ENCODE assay signal across 18 cellular contexts in the genomic region with DNA sequence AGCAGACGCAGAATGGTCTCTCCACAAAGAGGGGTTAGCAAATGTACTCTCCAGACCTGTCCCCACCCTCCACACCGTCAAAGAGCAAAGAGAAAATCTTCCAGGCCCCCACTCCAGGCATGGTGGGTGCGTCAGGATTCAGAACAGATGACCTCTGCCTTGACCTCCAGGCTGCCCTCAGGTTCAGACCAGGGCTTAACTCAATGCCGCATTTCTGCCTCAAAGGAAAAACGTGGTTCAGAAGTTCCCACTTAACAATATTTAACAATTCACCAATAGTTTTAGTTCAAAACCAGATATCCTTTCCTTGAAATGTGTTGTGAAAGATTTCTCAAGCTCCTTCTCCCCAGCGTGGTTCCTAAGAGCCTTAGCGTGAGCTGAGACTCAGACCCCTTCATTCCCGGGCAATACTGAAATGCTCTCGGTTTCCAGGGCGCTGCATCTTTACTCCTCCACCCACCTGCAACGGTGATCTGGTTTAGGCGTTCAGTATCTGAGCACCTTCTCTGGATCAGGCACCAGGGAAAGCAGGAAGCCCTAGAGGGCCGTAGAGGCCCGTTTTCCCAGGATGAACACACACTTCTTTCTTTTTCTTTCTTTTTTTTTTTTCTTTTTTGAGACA. TPM values are rescaled to one million over a fixed set of nuclear protein-coding genes. Genes with fewer than 3 reads are reported as not detected.
DNase-seq lines count a peak whose midpoint lies in the region; ATAC-seq, FAIRE-seq and TF ChIP-seq lines count a peak whose summit lies in the region.
"Had no signal": no experiment of that assay in that cellular context is flagged by ENCODE, and none has a peak within 500 bp of the region (broad histone marks: within the 10 kb centered on the region; RNA-seq: fewer than 3 reads in every experiment).

No MANE protein-coding gene starts in this region.

- no peaks in the 10 kb centered on the region for H3K4me1 ChIP-seq in SK-N-SH (ENCODE audit: control insufficient read depth in 1 of 2, insufficient read depth in 2 of 2, low read depth in 1 of 2, low read length in 1 of 2)
- H3K4me1 ChIP-seq in H1 (replicated peaks in 1 of 4; ENCODE audit: control insufficient read depth in 3 of 4, insufficient read depth in 4 of 4, low read length in 3 of 4) = peaks cover 0 to 3% (median 0%) of the 10 kb centered on the region in 4 experiments; a peak in 1 of 7 replicates
- peaks cover 13% of the 10 kb centered on the region for H3K4me1 ChIP-seq in upper lobe of right lung
- H3K4me1 ChIP-seq: BLaER1, HAP-1 had no signal

- H2BK15ac ChIP-seq in H1 (ENCODE audit: low read length) = no peak overlapping the region

- 0 out of 2 replicates have a peak overlapping the region, but pooled peaks have one; percentile 43 for H4K8ac ChIP-seq in H1 (ENCODE audit: extremely low read depth, insufficient read depth, low read length)

- no peaks in the 10 kb centered on the region for H3K79me1 ChIP-seq in H1 (ENCODE audit: low read depth, low read length)

- no peak for TF ChIP-seq RAD21 in SK-N-SH (IDR thresholded peaks at IDR 0.05; ENCODE audit: low read length)
- no peak for TF ChIP-seq RAD21 in H1 (IDR thresholded peaks at IDR 0.05 in 1 of 2, conservative IDR thresholded peaks at IDR 0.05 in 1 of 2; ENCODE audit: low read depth in 2 of 2, low read length in 2 of 2)

- H4K20me1 ChIP-seq in SK-N-SH (ENCODE audit: insufficient read depth) (no peaks in the 10 kb centered on the region), H1 (replicated peaks in 1 of 2; ENCODE audit: control insufficient read depth in 1 of 2, insufficient read depth in 2 of 2, low read length in 2 of 2) (no peaks in the 10 kb centered on the region)
- H4K20me1 ChIP-seq: BLaER1 had no signal

- peaks cover 1% of the 10 kb centered on the region for H3K9me3 Mint-ChIP-seq in nephron progenitor cell
- H3K9me3 Mint-ChIP-seq: activated CD4-positive, alpha-beta memory T cell treated with anti-CD3 and anti-CD28 coated beads for 36 hours; activated T-cell treated with anti-CD3 and anti-CD28 coated beads, Interleukin-2, amount 50 U/mL, for 24 hours; immature natural killer cell; natural killer cell treated with Interleukin-12 subunit alpha and Interleukin-12 subunit beta and Interleukin-15 and Interleukin-18, amount 100 ng/mL, for 72 hours; stimulated activated naive B cell treated with anti-CD40 and anti-IgM and Interleukin-4, amounts not matched to agents 10 μg/mL and 1 μg/mL and 100 μg/mL, for 72 hours had no signal

- H2AFZ ChIP-seq in SK-N-SH (ENCODE audit: low read depth) (no peak overlapping the region), H1 (ENCODE audit: low read length) (peak overlapping the region; percentile 90)

- FAIRE-seq in H1 (lab: Jason Lieb, UNC) = no peak

- H3K9me3 ChIP-seq in SK-N-SH (no peaks in the 10 kb centered on the region), H1 (ENCODE audit: insufficient read depth in 2 of 2, low read depth in 1 of 2, low read length in 1 of 2) (no peaks in the 10 kb centered on the region), upper lobe of right lung (no peaks in the 10 kb centered on the region)
- H3K9me3 ChIP-seq: BLaER1 had no signal

- H3K23me2 ChIP-seq in H1 (ENCODE audit: low read depth, low read length) = no peaks in the 10 kb centered on the region

- H3K14ac ChIP-seq in H1 (ENCODE audit: insufficient read length) = no peak overlapping the region

- H3K27me3 Mint-ChIP-seq in nephron progenitor cell (ENCODE audit: low read depth, poor library complexity) = peaks cover 9% of the 10 kb centered on the region
- H3K27me3 Mint-ChIP-seq: activated CD4-positive, alpha-beta memory T cell treated with anti-CD3 and anti-CD28 coated beads for 36 hours; activated naive CD8-positive, alpha-beta T cell; activated T-cell treated with anti-CD3 and anti-CD28 coated beads, Interleukin-2, amount 50 U/mL, for 24 hours; natural killer cell treated with Interleukin-12 subunit alpha and Interleukin-12 subunit beta and Interleukin-15 and Interleukin-18, amount 100 ng/mL, for 72 hours; stimulated activated naive B cell treated with anti-CD40 and anti-IgM and Interleukin-4, amounts not matched to agents 10 μg/mL and 1 μg/mL and 100 μg/mL, for 72 hours had no signal

- ATAC-seq in SK-N-SH treated with all-trans-retinoic acid at 6 μM for 48 hours (no peak), upper lobe of right lung (no peak), HG02763 (IDR thresholded peaks at IDR 0.05; ENCODE audit: unreplicated experiment) (no peak), HG03025 (IDR thresholded peaks at IDR 0.05; ENCODE audit: low FRiP score, unreplicated experiment) (no peak)

- TF ChIP-seq EP300 in SK-N-SH (IDR thresholded peaks at IDR 0.05; ENCODE audit: borderline replicate concordance in 1 of 2, low read depth in 1 of 2, low read length in 1 of 2) = no peak
- no peak for TF ChIP-seq EP300 in H1 (IDR thresholded peaks at IDR 0.05; ENCODE audit: borderline replicate concordance in 1 of 2, low read depth in 2 of 2, low read length in 2 of 2)

- no peak overlapping the region for H3K23ac ChIP-seq in H1 (ENCODE audit: insufficient read length)

- peaks cover 32% of the 10 kb centered on the region for H3K4me1 Mint-ChIP-seq in nephron progenitor cell

- H2BK5ac ChIP-seq in H1 (ENCODE audit: low read depth, low read length) = no peak overlapping the region

- no peak overlapping the region for H2BK20ac ChIP-seq in H1 (ENCODE audit: low read length)

- no peak overlapping the region for H3K56ac ChIP-seq in H1 (replicated peaks; ENCODE audit: insufficient read length, low read depth, low read length)

- no peak overlapping the region for H3K4ac ChIP-seq in H1 (replicated peaks; ENCODE audit: insufficient read length, low read depth, low read length)

- no peaks in the 10 kb centered on the region for H3K9me2 ChIP-seq in SK-N-SH

- no peak overlapping the region for H2BK12ac ChIP-seq in H1 (ENCODE audit: low read depth, low read length)

- no peaks in the 10 kb centered on the region for H3K36me3 Mint-ChIP-seq in nephron progenitor cell (ENCODE audit: low read depth)
- H3K36me3 Mint-ChIP-seq: activated naive CD8-positive, alpha-beta T cell; immature natural killer cell; natural killer cell treated with Interleukin-12 subunit alpha and Interleukin-12 subunit beta and Interleukin-15 and Interleukin-18, amount 100 ng/mL, for 72 hours; stimulated activated naive B cell treated with anti-CD40 and anti-IgM and Interleukin-4, amounts not matched to agents 10 μg/mL and 1 μg/mL and 100 μg/mL, for 72 hours had no signal

- peak; percentile 22 for DNase-seq in SK-N-SH
- DNase-seq in H1 (ENCODE audit: low read depth in 1 of 2, low spot score in 2 of 2) = no peak
- no peak for DNase-seq in nephron progenitor cell
- peak; percentile 4 for DNase-seq in upper lobe of right lung
- no peak for DNase-seq in SW 1271 (lab: John Stamatoyannopoulos, UW)
- DNase-seq: NCI-H2029 treated with DMSO at 0.1 percent for 48 hours had no signal

- H3K4me2 ChIP-seq in SK-N-SH (no peak overlapping the region), H1 (ENCODE audit: insufficient read depth in 1 of 2, low read depth in 2 of 2, low read length in 2 of 2) (no peak overlapping the region)
- H3K4me2 ChIP-seq: BLaER1 had no signal

- TF ChIP-seq CTCF in SK-N-SH (IDR thresholded peaks at IDR 0.05) (no peak), H1 (IDR thresholded peaks at IDR 0.05; ENCODE audit: control extremely low read depth in 1 of 3, insufficient read depth in 1 of 3, low read depth in 1 of 3, low read length in 3 of 3) (no peak), nephron progenitor cell (IDR thresholded peaks at IDR 0.05) (no peak), upper lobe of right lung (IDR thresholded peaks at IDR 0.05) (no peak)

- H3K9ac ChIP-seq in SK-N-SH (no peak overlapping the region), H1 (replicated peaks in 1 of 4; ENCODE audit: extremely low read depth in 1 of 4, low read depth in 3 of 4, low read length in 3 of 4) (no peak overlapping the region)
- H3K9ac ChIP-seq: BLaER1 had no signal

- H3K27ac ChIP-seq in SK-N-SH (ENCODE audit: low read depth in 2 of 2, low read length in 1 of 2) (no peak overlapping the region), H1 (ENCODE audit: low read depth, low read length) (no peak overlapping the region), upper lobe of right lung (no peak overlapping the region)
- H3K27ac ChIP-seq: BLaER1, brain microvascular endothelial cell had no signal

- H3K27ac Mint-ChIP-seq in nephron progenitor cell = peak overlapping the region; percentile 55
- H3K27ac Mint-ChIP-seq: activated CD4-positive, alpha-beta memory T cell treated with anti-CD3 and anti-CD28 coated beads for 36 hours; activated naive CD8-positive, alpha-beta T cell; activated T-cell treated with anti-CD3 and anti-CD28 coated beads, Interleukin-2, amount 50 U/mL, for 24 hours; immature natural killer cell; natural killer cell treated with Interleukin-12 subunit alpha and Interleukin-12 subunit beta and Interleukin-15 and Interleukin-18, amount 100 ng/mL, for 72 hours; stimulated activated naive B cell treated with anti-CD40 and anti-IgM and Interleukin-4, amounts not matched to agents 10 μg/mL and 1 μg/mL and 100 μg/mL, for 72 hours had no signal

- CTCF ChIA-PET in SK-N-SH (lab: Yijun Ruan, JAX) = interaction anchor here (0.7 to 5.2 kb wide), 9 partner anchors 11 to 260 kb away, joined by 3 to 48 read pairs (median 4); no protein-coding TSS in a partner anchor
- CTCF ChIA-PET in H1 (lab: Charles Lee; ENCODE audit: partially characterized antibody) = interaction anchor here (0.9 to 5.4 kb wide), 7 partner anchors 14 to 293 kb away, joined by 3 to 37 read pairs (median 5); no protein-coding TSS in a partner anchor

- no peak overlapping the region for H2BK120ac ChIP-seq in H1 (replicated peaks; ENCODE audit: low read depth, low read length)

- no peak overlapping the region for H3K4me3 ChIP-seq in SK-N-SH (ENCODE audit: low read depth in 2 of 2, low read length in 1 of 2)
- H3K4me3 ChIP-seq in H1 (ENCODE audit: extremely low read depth in 1 of 4, insufficient read depth in 2 of 4, low read depth in 3 of 4, low read length in 4 of 4) = no peak overlapping the region
- no peak overlapping the region for H3K4me3 ChIP-seq in upper lobe of right lung
- H3K4me3 ChIP-seq: BLaER1, HAP-1 had no signal

- H3K4me3 Mint-ChIP-seq in nephron progenitor cell = no peak overlapping the region
- H3K4me3 Mint-ChIP-seq: activated CD4-positive, alpha-beta memory T cell treated with anti-CD3 and anti-CD28 coated beads for 36 hours; activated naive CD8-positive, alpha-beta T cell; activated T-cell treated with anti-CD3 and anti-CD28 coated beads, Interleukin-2, amount 50 U/mL, for 24 hours; immature natural killer cell; natural killer cell treated with Interleukin-12 subunit alpha and Interleukin-12 subunit beta and Interleukin-15 and Interleukin-18, amount 100 ng/mL, for 72 hours; stimulated activated naive B cell treated with anti-CD40 and anti-IgM and Interleukin-4, amounts not matched to agents 10 μg/mL and 1 μg/mL and 100 μg/mL, for 72 hours had no signal

- no peak overlapping the region for H4K5ac ChIP-seq in H1 (ENCODE audit: insufficient read length, low read depth, low read length)

- H3K79me2 ChIP-seq in SK-N-SH (ENCODE audit: insufficient read depth) (no peaks in the 10 kb centered on the region), H1 (ENCODE audit: control insufficient read depth in 1 of 2, insufficient read depth in 2 of 2, low read length in 2 of 2) (no peaks in the 10 kb centered on the region)

- POLR2A ChIA-PET in SK-N-SH (lab: Yijun Ruan, JAX) (no interaction called here), H1 (lab: Charles Lee; ENCODE audit: partially characterized antibody) (interaction anchor here (0.6 to 1.8 kb wide), 10 partner anchors 8 to 254 kb away, joined by 3 to 7 read pairs (median 4); a partner anchor contains a TSS)

- no peak for TF ChIP-seq POLR2A in H1 (IDR thresholded peaks at IDR 0.05; ENCODE audit: control extremely low read depth in 1 of 2, low read depth in 2 of 2, low read length in 2 of 2)

- WGBS in SK-N-SH (ENCODE audit: low lambda C conversion rate) = 91% methylated on average over 14 of the region's 14 CpGs
- 84% methylated on average over 12 of the region's 14 CpGs; no CpG with 5 or more reads in 1 of the 2 experiments for WGBS in H1 (ENCODE audit: extremely low coverage in 1 of 2, insufficient coverage in 1 of 2, insufficient read length in 1 of 2, insufficient replicate concordance in 2 of 2, low coverage in 1 of 2, low lambda C conversion rate in 2 of 2, missing lambda C conversion rate in 1 of 2), 2 experiments

- no peaks in the 10 kb centered on the region for H3K27me3 ChIP-seq in SK-N-SH (ENCODE audit: insufficient read depth)
- no peaks in the 10 kb centered on the region for H3K27me3 ChIP-seq in H1 (replicated peaks in 1 of 4; ENCODE audit: control insufficient read depth in 3 of 4, extremely low read depth in 1 of 4, insufficient read depth in 3 of 4, low read length in 3 of 4)
- H3K27me3 ChIP-seq in upper lobe of right lung = no peaks in the 10 kb centered on the region
- H3K27me3 ChIP-seq: BLaER1, brain microvascular endothelial cell had no signal

- intact Hi-C loops in upper lobe of right lung (cut with DNase I) = no loop called here

- H3K18ac ChIP-seq in H1 (ENCODE audit: extremely low read depth, low read length) = no peak overlapping the region

- H2AK5ac ChIP-seq in H1 (ENCODE audit: low read depth, low read length) = no peak overlapping the region

- H3F3A ChIP-seq in SK-N-SH (replicated peaks; ENCODE audit: insufficient read depth) = peaks cover 3% of the 10 kb centered on the region

- H3K36me3 ChIP-seq in SK-N-SH (replicated peaks in 1 of 2; ENCODE audit: control insufficient read depth in 1 of 2, insufficient read depth in 2 of 2, low read length in 1 of 2) (no peaks in the 10 kb centered on the region), H1 (ENCODE audit: control insufficient read depth in 2 of 4, insufficient read depth in 4 of 4, low read length in 3 of 4) (no peaks in the 10 kb centered on the region), upper lobe of right lung (no peaks in the 10 kb centered on the region)
- H3K36me3 ChIP-seq: BLaER1, brain microvascular endothelial cell, HAP-1 had no signal

- H4K91ac ChIP-seq in H1 (replicated peaks; ENCODE audit: insufficient read length, low read length) = no peak overlapping the region

RNA-seq across cellular contexts. Expression of a gene that starts 22.9 kb away (rescaled TPM):
- polyA plus RNA-seq in SK-N-SH (2012; rRNA removed) (269 and 298 TPM in 2 replicates), H1 (2011; rRNA removed) (207 and 339 TPM in 2 replicates)
- polyA plus RNA-seq in SK-N-SH (2012; cell fraction: cytosol; rRNA removed) = 408 and 501 TPM in 2 replicates
- 123 and 208 TPM in 2 replicates for polyA plus RNA-seq in SK-N-SH (2012; cell fraction: nucleus; rRNA removed)
- total RNA-seq in H1 (2021; fragmentation: NEBNext Ultra II Directional; extraction: Animal tissue kit (Norgen Biotek cat#: 25700)) = 846 and 878 TPM in 2 replicates
- 573 TPM for polyA plus RNA-seq in H1 (2011; cell fraction: cytosol; rRNA removed)
- polyA plus RNA-seq in H1 (2011; cell fraction: nucleus; rRNA removed) = 133 TPM
- 633 to 1,199 TPM (median 736 TPM) in 4 replicates for polyA plus RNA-seq in H1 (2012, experiment 1 of 2)
- 57.5 TPM for polyA plus RNA-seq in H1 (2012, experiment 2 of 2)
- 794 TPM for polyA plus RNA-seq in H1 (2013, experiment 1 of 2)
- polyA plus RNA-seq in H1 (2013, experiment 2 of 2) = 842 TPM
- polyA minus RNA-seq in H1 (2011; rRNA and poly(A)+ RNA removed) = 567 and 580 TPM in 2 replicates
- 1,082 TPM for polyA minus RNA-seq in H1 (2011; cell fraction: cytosol; rRNA and poly(A)+ RNA removed)
- polyA minus RNA-seq in H1 (2011; cell fraction: nucleus; rRNA and poly(A)+ RNA removed) = 248 TPM
- 490 TPM for total RNA-seq in upper lobe of right lung

Comparison
In these comparisons a context has a peak if more than half of its experiments do, and no peak if none do; other contexts are left out.
1. DNase-seq: peak in SK-N-SH (single experiment) and upper lobe of right lung (single experiment); none in H1 (0 of 2), nephron progenitor cell (single experiment) and SW 1271 (0 of 2).